20 cellular contexts compared by ENCODE assay signal in genomic region chr3:94171954-94172353, GRCh38.
DNase-seq lines count a peak whose midpoint lies in the region; ATAC-seq and TF ChIP-seq lines count a peak whose summit lies in the region.
"Had no signal": no experiment of that assay in that cellular context is flagged by ENCODE, and none has a peak within 500 bp of the region (broad histone marks: within the 10 kb centered on the region; RNA-seq: fewer than 3 reads in every experiment).

No MANE protein-coding gene starts in this region.

- ATAC-seq in GM18870 (IDR thresholded peaks at IDR 0.05; ENCODE audit: unreplicated experiment) (peak; percentile 41), HG02852 (IDR thresholded peaks at IDR 0.05; ENCODE audit: unreplicated experiment) (peak; percentile 57), HG03354 (IDR thresholded peaks at IDR 0.05; ENCODE audit: poor library complexity, severe bottlenecking, unreplicated experiment) (no peak)

- CTCF ChIA-PET in SK-N-SH (lab: Yijun Ruan, JAX) = interaction anchor here (1.0 to 2.3 kb wide), 5 partner anchors 16 to 85 kb away, joined by 3 to 5 read pairs (median 3); no protein-coding TSS in a partner anchor

- no peak overlapping the region for H2AFZ ChIP-seq in SK-N-SH (ENCODE audit: low read depth)
- H2AFZ ChIP-seq in hepatocyte = no peak overlapping the region
- H2AFZ ChIP-seq: PC-9 had no signal

- H3K36me3 Mint-ChIP-seq in mesothelial cell of epicardium = no peaks in the 10 kb centered on the region

- no peak for TF ChIP-seq RAD21 in SK-N-SH (IDR thresholded peaks at IDR 0.05; ENCODE audit: low read length)

- no peak overlapping the region for H3K4me3 Mint-ChIP-seq in mesothelial cell of epicardium
- H3K4me3 Mint-ChIP-seq: CD4-positive, alpha-beta T cell; T-helper 2 cell treated with Interferon-gamma antibody and Interleukin-4, amounts not matched to agents 5 μg/mL and 100 μg/mL, for 36 hours had no signal

- H4K20me1 ChIP-seq in SK-N-SH (ENCODE audit: insufficient read depth) (no peaks in the 10 kb centered on the region), hepatocyte (ENCODE audit: insufficient read depth, poor library complexity, severe bottlenecking) (no peaks in the 10 kb centered on the region)

- H3K9me2 ChIP-seq in SK-N-SH = no peaks in the 10 kb centered on the region
- no peaks in the 10 kb centered on the region for H3K9me2 ChIP-seq in hepatocyte (replicated peaks; ENCODE audit: insufficient read depth)

- no peak overlapping the region for H3K9ac ChIP-seq in SK-N-SH

- H3K27ac ChIP-seq in SK-N-SH (ENCODE audit: low read depth in 2 of 2, low read length in 1 of 2) (peak overlapping the region in 1 of 2 experiments; percentile 85; a peak in 3 of 4 replicates), hepatocyte (no peak overlapping the region)
- H3K27ac ChIP-seq: PC-9, SJCRH30 had no signal

- H3K4me1 ChIP-seq in SK-N-SH (ENCODE audit: control insufficient read depth in 1 of 2, insufficient read depth in 2 of 2, low read depth in 1 of 2, low read length in 1 of 2) (peaks cover 11 to 30% of the 10 kb centered on the region in 2 experiments; a peak in 3 of 4 replicates), hepatocyte (ENCODE audit: insufficient read depth) (peaks cover 6% of the 10 kb centered on the region)
- H3K4me1 ChIP-seq: SJCRH30 had no signal

- peak; percentile 48 to 72; a peak in 3 of 4 replicates for TF ChIP-seq EP300 in SK-N-SH (IDR thresholded peaks at IDR 0.05; ENCODE audit: borderline replicate concordance in 1 of 2, low read depth in 1 of 2, low read length in 1 of 2)

- DNase-seq in SK-N-SH (peak; percentile 23), mesothelial cell of epicardium (ENCODE audit: low spot score in 2 of 2, unreplicated experiment in 2 of 2) (no peak), hepatocyte (ENCODE audit: low spot score) (no peak), occipital lobe (lab: John Stamatoyannopoulos, UW) (no peak)
- DNase-seq: Calu3; CD4-positive, alpha-beta T cell; DMS79; H7; IMR-90; Kasumi-1; MM.1S; NCI-H1105 treated with DMSO at 0.1 percent for 48 hours; NCI-H187; NCI-H748 treated with DMSO at 0.1 percent for 48 hours; PC-9; SJCRH30 had no signal

- H3K79me2 ChIP-seq in SK-N-SH (ENCODE audit: insufficient read depth) = no peaks in the 10 kb centered on the region
- H3K79me2 ChIP-seq in hepatocyte = no peaks in the 10 kb centered on the region

- H3K27me3 ChIP-seq in SK-N-SH (ENCODE audit: insufficient read depth) (no peaks in the 10 kb centered on the region), hepatocyte (no peaks in the 10 kb centered on the region)
- H3K27me3 ChIP-seq: SJCRH30 had no signal

- H3K4me1 Mint-ChIP-seq in mesothelial cell of epicardium = peaks cover 42% of the 10 kb centered on the region

- no peak overlapping the region for H3K4me3 ChIP-seq in SK-N-SH (ENCODE audit: low read depth in 2 of 2, low read length in 1 of 2)
- no peak overlapping the region for H3K4me3 ChIP-seq in hepatocyte
- H3K4me3 ChIP-seq: PC-9, SJCRH30 had no signal

- H3F3A ChIP-seq in SK-N-SH (replicated peaks; ENCODE audit: insufficient read depth) = peaks cover 16% of the 10 kb centered on the region

- H3K27me3 Mint-ChIP-seq in mesothelial cell of epicardium (ENCODE audit: low read depth) = no peaks in the 10 kb centered on the region

- H3K36me3 ChIP-seq in SK-N-SH (replicated peaks in 1 of 2; ENCODE audit: control insufficient read depth in 1 of 2, insufficient read depth in 2 of 2, low read length in 1 of 2) (no peaks in the 10 kb centered on the region), hepatocyte (replicated peaks; ENCODE audit: insufficient read depth, low read depth) (no peaks in the 10 kb centered on the region)
- H3K36me3 ChIP-seq: SJCRH30 had no signal

- no peaks in the 10 kb centered on the region for H3K9me3 Mint-ChIP-seq in mesothelial cell of epicardium
- H3K9me3 Mint-ChIP-seq: CD4-positive, alpha-beta T cell; T-helper 2 cell treated with Interferon-gamma antibody and Interleukin-4, amounts not matched to agents 5 μg/mL and 100 μg/mL, for 36 hours had no signal

- POLR2A ChIA-PET in SK-N-SH (lab: Yijun Ruan, JAX) = no interaction called here

- no peak overlapping the region for H3K4me2 ChIP-seq in SK-N-SH
- H3K4me2 ChIP-seq in hepatocyte = no peak overlapping the region
- H3K4me2 ChIP-seq: PC-9 had no signal

- TF ChIP-seq CTCF in SK-N-SH (IDR thresholded peaks at IDR 0.05) (no peak), mesothelial cell of epicardium (IDR thresholded peaks at IDR 0.05; ENCODE audit: unreplicated experiment) (no peak), hepatocyte (IDR thresholded peaks at IDR 0.05; ENCODE audit: poor library complexity) (no peak)

- H3K9me3 ChIP-seq in SK-N-SH (no peaks in the 10 kb centered on the region), hepatocyte (ENCODE audit: low read depth) (no peaks in the 10 kb centered on the region)
- H3K9me3 ChIP-seq: SJCRH30 had no signal

- H3K27ac Mint-ChIP-seq in mesothelial cell of epicardium = peak overlapping the region; percentile 45
- H3K27ac Mint-ChIP-seq: CD4-positive, alpha-beta T cell; T-helper 2 cell treated with Interferon-gamma antibody and Interleukin-4, amounts not matched to agents 5 μg/mL and 100 μg/mL, for 36 hours had no signal

TF ChIP-seq in SK-N-SH, 30 proteins besides CTCF, POLR2A, EP300 and RAD21:
- TF ChIP-seq GATA2 (CRISPR knock-in tag; IDR thresholded peaks at IDR 0.05) = 0 out of 2 replicates have a peak, but pooled peaks have one; percentile 31
- peak; percentile 94 for TF ChIP-seq TCF12 (IDR thresholded peaks at IDR 0.05)
- TF ChIP-seq NFIC (IDR thresholded peaks at IDR 0.05; ENCODE audit: borderline replicate concordance) = peak; percentile 36; the same call in 1 of the 2 replicates
- TF ChIP-seq POLR2AphosphoS5 (IDR thresholded peaks at IDR 0.05; ENCODE audit: low read depth, low read length) = peak; percentile 72
- peak; percentile 62 for TF ChIP-seq JUND (IDR thresholded peaks at IDR 0.05)
- peak; percentile 41; the same call in 1 of the 2 replicates for TF ChIP-seq MXI1 (IDR thresholded peaks at IDR 0.05; ENCODE audit: low read depth, low read length)
- no peak for TF ChIP-seq NRF1 (IDR thresholded peaks at IDR 0.05; ENCODE audit: low read depth, low read length)
- peak; percentile 83 for TF ChIP-seq REST (IDR thresholded peaks at IDR 0.05; ENCODE audit: low read depth, low read length)
- peak; percentile 32; the same call in 1 of the 2 replicates for TF ChIP-seq FOSL2 (IDR thresholded peaks at IDR 0.05; ENCODE audit: borderline replicate concordance, low read depth)
- peak; percentile 51; the same call in 1 of the 2 replicates for TF ChIP-seq RCOR1 (IDR thresholded peaks at IDR 0.05; ENCODE audit: low read length)
- TF ChIP-seq SIN3A (IDR thresholded peaks at IDR 0.05; ENCODE audit: borderline replicate concordance, low read depth, low read length) = no peak
- no peak for TF ChIP-seq SMC3 (IDR thresholded peaks at IDR 0.05; ENCODE audit: low read depth, low read length)
- peak; percentile 92 for TF ChIP-seq PBX3 (IDR thresholded peaks at IDR 0.05)
- TF ChIP-seq TEAD4 (IDR thresholded peaks at IDR 0.05; ENCODE audit: borderline replicate concordance, insufficient read depth) = peak; percentile 48; the same call in 1 of the 2 replicates
